ENCODE assay signal across 8 cellular contexts in the genomic region with DNA sequence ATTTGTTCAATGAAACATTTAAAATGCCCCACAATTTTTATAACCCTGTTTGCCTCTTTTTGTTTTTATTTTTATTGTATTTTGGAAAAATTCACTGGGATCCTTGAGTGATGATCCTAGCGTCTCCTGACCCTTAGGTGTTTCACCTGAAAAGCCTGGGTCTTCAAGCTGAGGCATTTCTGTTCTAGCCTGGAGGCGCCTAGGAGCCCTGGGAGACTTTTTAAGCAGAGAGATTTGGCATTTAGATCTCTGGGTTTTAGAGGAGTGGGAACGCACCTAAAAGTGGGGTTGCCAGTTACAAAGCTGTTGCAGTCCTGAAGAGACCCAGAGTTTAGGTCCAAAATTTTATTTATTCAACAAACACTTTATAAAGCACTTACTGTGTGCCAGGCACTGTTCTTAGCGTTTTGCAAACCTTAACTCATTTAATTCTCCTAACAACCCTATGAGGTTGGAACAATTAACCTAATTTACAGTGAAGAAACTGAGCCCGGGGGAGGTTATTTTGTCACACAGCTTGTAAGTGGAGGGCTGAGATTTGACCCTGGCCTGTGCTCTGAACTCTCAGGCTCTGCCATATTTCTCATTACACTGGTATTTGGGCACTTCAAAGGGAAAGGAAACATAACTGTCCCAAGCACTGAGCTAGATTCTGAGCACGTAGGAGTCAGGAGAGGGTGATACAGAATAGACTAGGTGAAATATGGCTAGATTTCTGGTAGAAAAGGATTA. TPM values are rescaled to one million over a fixed set of nuclear protein-coding genes. Genes with fewer than 3 reads are reported as not detected.
DNase-seq lines count a peak whose midpoint lies in the region; TF ChIP-seq lines count a peak whose summit lies in the region.

No MANE protein-coding gene starts in this region.

- H3K36me3 Mint-ChIP-seq in HFFc6 (ENCODE audit: low read depth): peaks cover 17% of the 10 kb centered on the region

- TF ChIP-seq CTCF in A673 (conservative IDR thresholded peaks at IDR 0.05; ENCODE audit: low read depth, low read length): no peak
- TF ChIP-seq CTCF in HFFc6 (IDR thresholded peaks at IDR 0.05): no peak
- no peak for TF ChIP-seq CTCF in brain microvascular endothelial cell (IDR thresholded peaks at IDR 0.05; ENCODE audit: low read depth, low read length, missing control alignments)

- peak overlapping the region; percentile 78 for H3K4me3 ChIP-seq in A673 (ENCODE audit: low read depth, low read length, poor library complexity, severe bottlenecking)
- H3K4me3 ChIP-seq in brain microvascular endothelial cell (ENCODE audit: low read depth, low read length): peak overlapping the region; percentile 89
- peak overlapping the region in 1 of 2 donors; percentile 39 for H3K4me3 ChIP-seq in muscle layer of colon (ENCODE audit: low read depth in 1 of 2, low read length in 2 of 2)

- intact Hi-C loops in A673 (cut with micrococcal nuclease; ENCODE audit: unreplicated experiment): no loop called here

- H3K9me3 ChIP-seq in A673 (ENCODE audit: low read depth, low read length, poor library complexity, severe bottlenecking) (no peaks in the 10 kb centered on the region), muscle layer of colon (ENCODE audit: low read length) (no peaks in the 10 kb centered on the region)

- in situ Hi-C loops in brain microvascular endothelial cell (cut with HindIII; ENCODE audit: low pct_ligation_motif_present, low sequenced_read_pairs): no loop called here

- no peaks in the 10 kb centered on the region; the same call in 1 of the 2 replicates for H3K9me3 Mint-ChIP-seq in HFFc6

- peaks cover 41% of the 10 kb centered on the region for H3K4me1 Mint-ChIP-seq in HFFc6 (ENCODE audit: low read depth)

- DNase-seq in A673 (ENCODE audit: low spot score) (no peak), HFFc6 (no peak), brain microvascular endothelial cell (no peak), kidney tubule cell (ENCODE audit: low spot score) (no peak), GM03348 (ENCODE audit: low spot score) (no peak), kidney glomerular epithelial cell (lab: John Stamatoyannopoulos, UW) (no peak), NCI-H2107 treated with DMSO at 0.1 percent for 48 hours (lab: John Stamatoyannopoulos, UW; ENCODE audit: unreplicated experiment) (no peak)

- H3K27me3 Mint-ChIP-seq in HFFc6 (ENCODE audit: insufficient read depth): peaks cover 6% of the 10 kb centered on the region

- no peak overlapping the region for H3K9ac ChIP-seq in muscle layer of colon (ENCODE audit: low read length)

- CTCF ChIA-PET in A673 (lab: Charles Lee): interaction anchor here (1.0 kb wide), 1 partner anchor 20 kb away, joined by 5 read pairs; no protein-coding TSS in a partner anchor

- H3K4me1 ChIP-seq in A673 (ENCODE audit: insufficient read depth, low read length, poor library complexity, severe bottlenecking) (peaks cover 35% of the 10 kb centered on the region), muscle layer of colon (ENCODE audit: insufficient read depth, low read length) (peaks cover 5% of the 10 kb centered on the region)

- no peaks in the 10 kb centered on the region for H3K27me3 ChIP-seq in A673 (replicated peaks; ENCODE audit: insufficient read depth, low read depth, low read length, poor library complexity)
- H3K27me3 ChIP-seq in brain microvascular endothelial cell (replicated peaks): no peaks in the 10 kb centered on the region
- no peaks in the 10 kb centered on the region for H3K27me3 ChIP-seq in muscle layer of colon (ENCODE audit: control insufficient read depth in 1 of 2, insufficient read depth in 2 of 2, low read length in 2 of 2)

- POLR2A ChIA-PET in A673 (lab: Charles Lee; ENCODE audit: low non-redundant PET): interaction anchor here (0.6 kb wide), 1 partner anchor 10 kb away, joined by 3 read pairs; no protein-coding TSS in a partner anchor

- H3K27ac ChIP-seq in A673 (ENCODE audit: low read depth, low read length, poor library complexity, severe bottlenecking) (peak overlapping the region; percentile 96), brain microvascular endothelial cell (no peak overlapping the region), muscle layer of colon (ENCODE audit: low read depth, low read length) (peak overlapping the region; percentile 24)

- H3K4me3 Mint-ChIP-seq in HFFc6: peak overlapping the region; percentile 83

- H3K27ac Mint-ChIP-seq in HFFc6: peak overlapping the region; percentile 83

- H3K36me3 ChIP-seq in A673 (ENCODE audit: insufficient read depth, low read length, poor library complexity, severe bottlenecking) (peaks cover 23% of the 10 kb centered on the region), brain microvascular endothelial cell (replicated peaks) (peaks cover 5% of the 10 kb centered on the region), muscle layer of colon (ENCODE audit: insufficient read depth, low read length) (no peaks in the 10 kb centered on the region)

- TSS peak; percentile 69 for BruUV-seq in A673 (replicated peaks; lab: Mats Ljungman, UMichigan)

RNA-seq across cellular contexts. Expression of a gene that starts 0.8 kb away (rescaled TPM):
- 442 and 490 TPM in 2 replicates for total RNA-seq in A673 (2021)
- total RNA-seq in HFFc6 (2021; fragmentation: NEBNext Ultra II Directional; extraction: Animal tissue kit (Norgen Biotek cat#: 25700)): 10 to 100 TPM; 25.9 to 39.1 (median 36.4) TPM

RNA-seq across cellular contexts. Expression of a gene that starts 10.5 kb away (rescaled TPM):
- total RNA-seq in A673 (2021): 1,097 and 1,272 TPM in 2 replicates
- total RNA-seq in HFFc6 (2021; fragmentation: NEBNext Ultra II Directional; extraction: Animal tissue kit (Norgen Biotek cat#: 25700)): 100 to 1,000 TPM in 1 of 6 experiments, 10 to 100 TPM in 5; 56.0 to 105 (median 81.1) TPM

RNA-seq across cellular contexts. Expression of a gene that starts 24.9 kb away (rescaled TPM):
- total RNA-seq in A673 (2021): 140 and 152 TPM in 2 replicates
- 10 to 100 TPM; 25.6 to 45.6 (median 37.4) TPM for total RNA-seq in HFFc6 (2021; fragmentation: NEBNext Ultra II Directional; extraction: Animal tissue kit (Norgen Biotek cat#: 25700))

RNA-seq across cellular contexts. Expression of a gene that starts 25.2 kb away (rescaled TPM):
- 138 and 139 TPM in 2 replicates for total RNA-seq in A673 (2021)
- total RNA-seq in HFFc6 (2021; fragmentation: NEBNext Ultra II Directional; extraction: Animal tissue kit (Norgen Biotek cat#: 25700)): 100 to 1,000 TPM; 134 to 173 (median 145) TPM

Comparison
In these comparisons a context has a peak if more than half of its experiments do, and no peak if none do; other contexts are left out.
1. RNA of a gene that starts 0.8 kb away (total RNA-seq): 442 to 490 TPM in A673; 25.9 to 39.1 TPM in HFFc6; every median in the first group is over 10 times any median in the second.
2. RNA of a gene that starts 10.5 kb away (total RNA-seq): 1,097 to 1,272 TPM in A673; 56.0 to 105 TPM in HFFc6; every median in the first group is over 10 times any median in the second.